1 cellular context compared by ENCODE assay signal in the genomic region with DNA sequence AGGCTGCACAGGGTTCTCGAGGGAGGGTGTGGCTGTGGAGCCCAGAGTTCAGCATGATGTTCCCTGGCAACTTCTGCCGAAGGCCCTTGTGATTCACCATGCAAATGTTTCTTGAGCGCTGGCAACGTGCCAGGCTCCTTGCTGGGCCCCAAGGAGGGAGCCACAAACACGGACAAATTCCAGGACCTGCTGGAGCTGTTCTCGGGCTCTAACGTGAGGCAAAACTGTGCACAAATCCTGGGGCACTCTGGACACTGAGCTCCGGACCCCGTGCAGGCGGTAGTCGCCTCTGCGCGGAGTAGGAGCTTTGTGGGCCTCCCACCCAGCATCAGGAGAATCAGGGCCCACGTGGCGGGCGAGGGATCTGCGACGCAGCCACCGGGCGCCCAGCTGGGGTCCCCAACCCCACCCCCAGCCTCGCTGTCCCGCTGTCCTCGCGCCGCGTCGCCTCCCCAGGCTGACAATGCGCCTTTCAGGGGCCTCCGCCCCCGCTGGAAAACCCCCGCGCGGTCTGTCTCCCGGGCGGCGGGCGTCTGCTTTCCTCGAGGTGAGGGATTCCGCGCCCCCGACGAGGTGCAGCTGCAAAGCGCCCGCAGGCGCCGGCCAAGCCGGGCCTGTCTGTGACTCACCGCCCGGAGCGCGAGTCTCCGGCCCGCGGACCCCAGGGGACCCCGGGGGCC.
TF ChIP-seq lines count a peak whose summit lies in the region.

No MANE protein-coding gene starts in this region.

TF ChIP-seq in HEK293, 187 proteins besides CTCF, POLR2A, EP300 and RAD21 (continued from another document and continues in another):
- TF ChIP-seq KLF16 (tag by site-specific recombination; IDR thresholded peaks at IDR 0.05) (no peak), ZNF555 (tag by site-specific recombination; conservative IDR thresholded peaks at IDR 0.05) (no peak), HOXD13 (CRISPR knock-in tag; IDR thresholded peaks at IDR 0.05; ENCODE audit: borderline replicate concordance) (no peak), ZNF133 (tag by site-specific recombination; IDR thresholded peaks at IDR 0.05) (no peak), ZSCAN30 (tag by site-specific recombination; IDR thresholded peaks at IDR 0.05) (no peak), ZNF777 (tag by site-specific recombination; IDR thresholded peaks at IDR 0.05; ENCODE audit: borderline replicate concordance) (peak; percentile 94; the same call in 1 of the 2 replicates), OVOL3 (tag by site-specific recombination; IDR thresholded peaks at IDR 0.05) (no peak), ZNF548 (tag by site-specific recombination; IDR thresholded peaks at IDR 0.05) (no peak), ZNF561 (tag by site-specific recombination; IDR thresholded peaks at IDR 0.05; ENCODE audit: borderline replicate concordance) (peak; percentile 93), ZNF350 (tag by site-specific recombination; IDR thresholded peaks at IDR 0.05) (peak; percentile 82), SP2 (tag by site-specific recombination; IDR thresholded peaks at IDR 0.05) (no peak), EGR2 (tag by site-specific recombination; IDR thresholded peaks at IDR 0.05; ENCODE audit: low read depth) (peak; percentile 82), ZNF394 (tag by site-specific recombination; IDR thresholded peaks at IDR 0.05; ENCODE audit: borderline replicate concordance) (no peak; the same call in 1 of the 2 replicates), SCRT1 (tag by site-specific recombination; IDR thresholded peaks at IDR 0.05; ENCODE audit: borderline replicate concordance) (no peak), ZNF311 (tag by site-specific recombination; IDR thresholded peaks at IDR 0.05; ENCODE audit: borderline replicate concordance) (no peak), GLIS1 (tag by site-specific recombination; IDR thresholded peaks at IDR 0.05) (peak; percentile 93), ZNF529 (tag by site-specific recombination; IDR thresholded peaks at IDR 0.05; ENCODE audit: insufficient replicate concordance) (no peak), ZSCAN16 (tag by site-specific recombination; IDR thresholded peaks at IDR 0.05) (0 out of 2 replicates have a peak, but pooled peaks have one; percentile 19), ZSCAN23 (tag by site-specific recombination; IDR thresholded peaks at IDR 0.05) (no peak), ZNF610 (tag by site-specific recombination; IDR thresholded peaks at IDR 0.05; ENCODE audit: borderline replicate concordance) (no peak), KLF9 (tag by site-specific recombination; IDR thresholded peaks at IDR 0.05; ENCODE audit: low read depth) (peak; percentile 59; the same call in 1 of the 2 replicates), FEZF1 (tag by site-specific recombination; IDR thresholded peaks at IDR 0.05) (no peak), ZNF747 (tag by site-specific recombination; IDR thresholded peaks at IDR 0.05) (no peak), ZNF544 (tag by site-specific recombination; IDR thresholded peaks at IDR 0.05) (peak; percentile 93), ZNF701 (tag by site-specific recombination; IDR thresholded peaks at IDR 0.05) (no peak), GLI2 (tag by site-specific recombination; IDR thresholded peaks at IDR 0.05; ENCODE audit: borderline replicate concordance, low read depth) (no peak), ZNF624 (tag by site-specific recombination; IDR thresholded peaks at IDR 0.05) (0 out of 2 replicates have a peak, but pooled peaks have one; percentile 43), ZNF146 (tag by site-specific recombination; IDR thresholded peaks at IDR 0.05) (no peak), GLIS2 (tag by site-specific recombination; IDR thresholded peaks at IDR 0.05) (peak; percentile 96), ZNF10 (tag by site-specific recombination; IDR thresholded peaks at IDR 0.05) (no peak), ZNF324 (tag by site-specific recombination; IDR thresholded peaks at IDR 0.05) (no peak)
- TF ChIP-seq, protein P1, sequence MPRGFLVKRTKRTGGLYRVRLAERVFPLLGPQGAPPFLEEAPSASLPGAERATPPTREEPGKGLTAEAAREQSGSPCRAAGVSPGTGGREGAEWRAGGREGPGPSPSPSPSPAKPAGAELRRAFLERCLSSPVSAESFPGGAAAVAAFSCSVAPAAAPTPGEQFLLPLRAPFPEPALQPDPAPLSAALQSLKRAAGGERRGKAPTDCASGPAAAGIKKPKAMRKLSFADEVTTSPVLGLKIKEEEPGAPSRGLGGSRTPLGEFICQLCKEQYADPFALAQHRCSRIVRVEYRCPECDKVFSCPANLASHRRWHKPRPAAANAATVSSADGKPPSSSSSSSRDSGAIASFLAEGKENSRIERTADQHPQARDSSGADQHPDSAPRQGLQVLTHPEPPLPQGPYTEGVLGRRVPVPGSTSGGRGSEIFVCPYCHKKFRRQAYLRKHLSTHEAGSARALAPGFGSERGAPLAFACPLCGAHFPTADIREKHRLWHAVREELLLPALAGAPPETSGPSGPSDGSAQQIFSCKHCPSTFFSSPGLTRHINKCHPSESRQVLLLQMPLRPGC (tag by site-specific recombination; IDR thresholded peaks at IDR 0.05): peak; percentile 25; the same call in 1 of the 2 replicates
- TF ChIP-seq, protein P2, sequence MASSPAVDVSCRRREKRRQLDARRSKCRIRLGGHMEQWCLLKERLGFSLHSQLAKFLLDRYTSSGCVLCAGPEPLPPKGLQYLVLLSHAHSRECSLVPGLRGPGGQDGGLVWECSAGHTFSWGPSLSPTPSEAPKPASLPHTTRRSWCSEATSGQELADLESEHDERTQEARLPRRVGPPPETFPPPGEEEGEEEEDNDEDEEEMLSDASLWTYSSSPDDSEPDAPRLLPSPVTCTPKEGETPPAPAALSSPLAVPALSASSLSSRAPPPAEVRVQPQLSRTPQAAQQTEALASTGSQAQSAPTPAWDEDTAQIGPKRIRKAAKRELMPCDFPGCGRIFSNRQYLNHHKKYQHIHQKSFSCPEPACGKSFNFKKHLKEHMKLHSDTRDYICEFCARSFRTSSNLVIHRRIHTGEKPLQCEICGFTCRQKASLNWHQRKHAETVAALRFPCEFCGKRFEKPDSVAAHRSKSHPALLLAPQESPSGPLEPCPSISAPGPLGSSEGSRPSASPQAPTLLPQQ (tag by site-specific recombination; IDR thresholded peaks at IDR 0.05): peak; percentile 86
- TF ChIP-seq, protein P3, sequence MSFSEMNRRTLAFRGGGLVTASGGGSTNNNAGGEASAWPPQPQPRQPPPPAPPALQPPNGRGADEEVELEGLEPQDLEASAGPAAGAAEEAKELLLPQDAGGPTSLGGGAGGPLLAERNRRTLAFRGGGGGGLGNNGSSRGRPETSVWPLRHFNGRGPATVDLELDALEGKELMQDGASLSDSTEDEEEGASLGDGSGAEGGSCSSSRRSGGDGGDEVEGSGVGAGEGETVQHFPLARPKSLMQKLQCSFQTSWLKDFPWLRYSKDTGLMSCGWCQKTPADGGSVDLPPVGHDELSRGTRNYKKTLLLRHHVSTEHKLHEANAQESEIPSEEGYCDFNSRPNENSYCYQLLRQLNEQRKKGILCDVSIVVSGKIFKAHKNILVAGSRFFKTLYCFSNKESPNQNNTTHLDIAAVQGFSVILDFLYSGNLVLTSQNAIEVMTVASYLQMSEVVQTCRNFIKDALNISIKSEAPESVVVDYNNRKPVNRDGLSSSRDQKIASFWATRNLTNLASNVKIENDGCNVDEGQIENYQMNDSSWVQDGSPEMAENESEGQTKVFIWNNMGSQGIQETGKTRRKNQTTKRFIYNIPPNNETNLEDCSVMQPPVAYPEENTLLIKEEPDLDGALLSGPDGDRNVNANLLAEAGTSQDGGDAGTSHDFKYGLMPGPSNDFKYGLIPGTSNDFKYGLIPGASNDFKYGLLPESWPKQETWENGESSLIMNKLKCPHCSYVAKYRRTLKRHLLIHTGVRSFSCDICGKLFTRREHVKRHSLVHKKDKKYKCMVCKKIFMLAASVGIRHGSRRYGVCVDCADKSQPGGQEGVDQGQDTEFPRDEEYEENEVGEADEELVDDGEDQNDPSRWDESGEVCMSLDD (tag by site-specific recombination; IDR thresholded peaks at IDR 0.05): peak; percentile 58; the same call in 1 of the 2 replicates
- TF ChIP-seq, protein P4, sequence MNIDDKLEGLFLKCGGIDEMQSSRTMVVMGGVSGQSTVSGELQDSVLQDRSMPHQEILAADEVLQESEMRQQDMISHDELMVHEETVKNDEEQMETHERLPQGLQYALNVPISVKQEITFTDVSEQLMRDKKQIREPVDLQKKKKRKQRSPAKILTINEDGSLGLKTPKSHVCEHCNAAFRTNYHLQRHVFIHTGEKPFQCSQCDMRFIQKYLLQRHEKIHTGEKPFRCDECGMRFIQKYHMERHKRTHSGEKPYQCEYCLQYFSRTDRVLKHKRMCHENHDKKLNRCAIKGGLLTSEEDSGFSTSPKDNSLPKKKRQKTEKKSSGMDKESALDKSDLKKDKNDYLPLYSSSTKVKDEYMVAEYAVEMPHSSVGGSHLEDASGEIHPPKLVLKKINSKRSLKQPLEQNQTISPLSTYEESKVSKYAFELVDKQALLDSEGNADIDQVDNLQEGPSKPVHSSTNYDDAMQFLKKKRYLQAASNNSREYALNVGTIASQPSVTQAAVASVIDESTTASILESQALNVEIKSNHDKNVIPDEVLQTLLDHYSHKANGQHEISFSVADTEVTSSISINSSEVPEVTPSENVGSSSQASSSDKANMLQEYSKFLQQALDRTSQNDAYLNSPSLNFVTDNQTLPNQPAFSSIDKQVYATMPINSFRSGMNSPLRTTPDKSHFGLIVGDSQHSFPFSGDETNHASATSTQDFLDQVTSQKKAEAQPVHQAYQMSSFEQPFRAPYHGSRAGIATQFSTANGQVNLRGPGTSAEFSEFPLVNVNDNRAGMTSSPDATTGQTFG (tag by site-specific recombination; IDR thresholded peaks at IDR 0.05; ENCODE audit: borderline replicate concordance): no peak
- TF ChIP-seq, protein P5, sequence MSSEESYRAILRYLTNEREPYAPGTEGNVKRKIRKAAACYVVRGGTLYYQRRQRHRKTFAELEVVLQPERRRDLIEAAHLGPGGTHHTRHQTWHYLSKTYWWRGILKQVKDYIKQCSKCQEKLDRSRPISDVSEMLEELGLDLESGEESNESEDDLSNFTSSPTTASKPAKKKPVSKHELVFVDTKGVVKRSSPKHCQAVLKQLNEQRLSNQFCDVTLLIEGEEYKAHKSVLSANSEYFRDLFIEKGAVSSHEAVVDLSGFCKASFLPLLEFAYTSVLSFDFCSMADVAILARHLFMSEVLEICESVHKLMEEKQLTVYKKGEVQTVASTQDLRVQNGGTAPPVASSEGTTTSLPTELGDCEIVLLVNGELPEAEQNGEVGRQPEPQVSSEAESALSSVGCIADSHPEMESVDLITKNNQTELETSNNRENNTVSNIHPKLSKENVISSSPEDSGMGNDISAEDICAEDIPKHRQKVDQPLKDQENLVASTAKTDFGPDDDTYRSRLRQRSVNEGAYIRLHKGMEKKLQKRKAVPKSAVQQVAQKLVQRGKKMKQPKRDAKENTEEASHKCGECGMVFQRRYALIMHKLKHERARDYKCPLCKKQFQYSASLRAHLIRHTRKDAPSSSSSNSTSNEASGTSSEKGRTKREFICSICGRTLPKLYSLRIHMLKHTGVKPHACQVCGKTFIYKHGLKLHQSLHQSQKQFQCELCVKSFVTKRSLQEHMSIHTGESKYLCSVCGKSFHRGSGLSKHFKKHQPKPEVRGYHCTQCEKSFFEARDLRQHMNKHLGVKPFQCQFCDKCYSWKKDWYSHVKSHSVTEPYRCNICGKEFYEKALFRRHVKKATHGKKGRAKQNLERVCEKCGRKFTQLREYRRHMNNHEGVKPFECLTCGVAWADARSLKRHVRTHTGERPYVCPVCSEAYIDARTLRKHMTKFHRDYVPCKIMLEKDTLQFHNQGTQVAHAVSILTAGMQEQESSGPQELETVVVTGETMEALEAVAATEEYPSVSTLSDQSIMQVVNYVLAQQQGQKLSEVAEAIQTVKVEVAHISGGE (tag by site-specific recombination; conservative IDR thresholded peaks at IDR 0.05; ENCODE audit: low read depth): no peak
- TF ChIP-seq, protein P6, sequence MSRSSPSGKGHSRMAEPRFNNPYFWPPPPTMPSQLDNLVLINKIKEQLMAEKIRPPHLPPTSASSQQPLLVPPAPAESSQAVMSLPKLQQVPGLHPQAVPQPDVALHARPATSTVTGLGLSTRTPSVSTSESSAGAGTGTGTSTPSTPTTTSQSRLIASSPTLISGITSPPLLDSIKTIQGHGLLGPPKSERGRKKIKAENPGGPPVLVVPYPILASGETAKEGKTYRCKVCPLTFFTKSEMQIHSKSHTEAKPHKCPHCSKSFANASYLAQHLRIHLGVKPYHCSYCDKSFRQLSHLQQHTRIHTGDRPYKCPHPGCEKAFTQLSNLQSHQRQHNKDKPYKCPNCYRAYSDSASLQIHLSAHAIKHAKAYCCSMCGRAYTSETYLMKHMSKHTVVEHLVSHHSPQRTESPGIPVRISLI (tag by site-specific recombination; IDR thresholded peaks at IDR 0.05): no peak
- TF ChIP-seq, protein P7, sequence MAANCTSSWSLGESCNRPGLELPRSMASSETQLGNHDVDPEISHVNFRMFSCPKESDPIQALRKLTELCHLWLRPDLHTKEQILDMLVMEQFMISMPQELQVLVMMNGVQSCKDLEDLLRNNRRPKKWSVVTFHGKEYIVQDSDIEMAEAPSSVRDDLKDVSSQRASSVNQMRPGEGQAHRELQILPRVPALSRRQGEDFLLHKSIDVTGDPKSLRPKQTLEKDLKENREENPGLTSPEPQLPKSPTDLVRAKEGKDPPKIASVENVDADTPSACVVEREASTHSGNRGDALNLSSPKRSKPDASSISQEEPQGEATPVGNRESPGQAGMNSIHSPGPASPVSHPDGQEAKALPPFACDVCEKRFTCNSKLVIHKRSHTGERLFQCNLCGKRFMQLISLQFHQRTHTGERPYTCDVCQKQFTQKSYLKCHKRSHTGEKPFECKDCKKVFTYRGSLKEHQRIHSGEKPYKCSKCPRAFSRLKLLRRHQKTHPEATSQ (tag by site-specific recombination; IDR thresholded peaks at IDR 0.05): 0 out of 2 replicates have a peak, but pooled peaks have one; percentile 45
- TF ChIP-seq, protein P8, sequence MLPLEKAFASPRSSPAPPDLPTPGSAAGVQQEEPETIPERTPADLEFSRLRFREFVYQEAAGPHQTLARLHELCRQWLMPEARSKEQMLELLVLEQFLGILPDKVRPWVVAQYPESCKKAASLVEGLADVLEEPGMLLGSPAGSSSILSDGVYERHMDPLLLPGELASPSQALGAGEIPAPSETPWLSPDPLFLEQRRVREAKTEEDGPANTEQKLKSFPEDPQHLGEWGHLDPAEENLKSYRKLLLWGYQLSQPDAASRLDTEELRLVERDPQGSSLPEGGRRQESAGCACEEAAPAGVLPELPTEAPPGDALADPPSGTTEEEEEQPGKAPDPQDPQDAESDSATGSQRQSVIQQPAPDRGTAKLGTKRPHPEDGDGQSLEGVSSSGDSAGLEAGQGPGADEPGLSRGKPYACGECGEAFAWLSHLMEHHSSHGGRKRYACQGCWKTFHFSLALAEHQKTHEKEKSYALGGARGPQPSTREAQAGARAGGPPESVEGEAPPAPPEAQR (tag by site-specific recombination; IDR thresholded peaks at IDR 0.05): no peak
- TF ChIP-seq, protein P9, sequence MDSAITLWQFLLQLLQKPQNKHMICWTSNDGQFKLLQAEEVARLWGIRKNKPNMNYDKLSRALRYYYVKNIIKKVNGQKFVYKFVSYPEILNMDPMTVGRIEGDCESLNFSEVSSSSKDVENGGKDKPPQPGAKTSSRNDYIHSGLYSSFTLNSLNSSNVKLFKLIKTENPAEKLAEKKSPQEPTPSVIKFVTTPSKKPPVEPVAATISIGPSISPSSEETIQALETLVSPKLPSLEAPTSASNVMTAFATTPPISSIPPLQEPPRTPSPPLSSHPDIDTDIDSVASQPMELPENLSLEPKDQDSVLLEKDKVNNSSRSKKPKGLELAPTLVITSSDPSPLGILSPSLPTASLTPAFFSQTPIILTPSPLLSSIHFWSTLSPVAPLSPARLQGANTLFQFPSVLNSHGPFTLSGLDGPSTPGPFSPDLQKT (IDR thresholded peaks at IDR 0.05; ENCODE audit: borderline replicate concordance, low read depth, low read length): no peak
